In genomic region chr14:41642402-41643195, GRCh38 we compare ENCODE assay signal across 15 cellular contexts. TPM values are rescaled to one million over a fixed set of nuclear protein-coding genes. Genes with fewer than 3 reads are reported as not detected.
"Had no signal": no experiment of that assay in that cellular context is flagged by ENCODE, and none has a peak within 500 bp of the region (broad histone marks: within the 10 kb centered on the region; RNA-seq: fewer than 3 reads in every experiment).

No MANE protein-coding gene starts in this region.

- FAIRE-seq: kidney, urothelium cell line had no signal

- H3K4me2 ChIP-seq: hepatocyte had no signal

- DNase-seq: activated CD4-positive, alpha-beta T cell treated with anti-CD3 and anti-CD28 coated beads, Interleukin-2, amount 10 ng/mL, durations not matched to agents 7 days and 5 days; activated CD8-positive, alpha-beta memory T cell treated with anti-CD3 and anti-CD28 coated beads, Interleukin-2, amount 50 U/mL, for 48 hours; activated gamma-delta T cell; activated T-cell treated with anti-CD3 and anti-CD28 coated beads, Interleukin-2, amount 50 U/mL, for 72 hours; dorsolateral prefrontal cortex; kidney; left ventricle myocardium inferior; natural killer cell; stimulated activated CD4-positive, alpha-beta T cell treated with anti-CD3 and anti-CD28 coated beads, Interleukin-2, amount 100 ng/mL, for 48 hours; tibial artery had no signal

- ATAC-seq: activated naive CD4-positive, alpha-beta T cell treated with anti-CD3 and anti-CD28 coated beads, Interleukin-2, amount 50 U/mL, for 72 hours; activated T-cell treated with anti-CD3 and anti-CD28 coated beads, Interleukin-2, amount 50 U/mL, for 72 hours; natural killer cell; stimulated activated memory B cell treated with anti-CD40 and anti-IgM and Interleukin-4, amounts not matched to agents 10 μg/mL and 1 μg/mL and 100 μg/mL, for 72 hours had no signal

- H3K9me3 ChIP-seq: left ventricle myocardium inferior, neutrophil, tibial artery had no signal

- H3K79me2 ChIP-seq: hepatocyte had no signal

- H3K4me3 ChIP-seq: dorsolateral prefrontal cortex, hepatocyte, left ventricle myocardium inferior, tibial artery had no signal

- H3K27me3 ChIP-seq: dorsolateral prefrontal cortex, hepatocyte, neutrophil, tibial artery had no signal

- H2AFZ ChIP-seq: hepatocyte had no signal

- H3K27ac ChIP-seq: dorsolateral prefrontal cortex, hepatocyte, left ventricle myocardium inferior, neutrophil, tibial artery had no signal

- H3K36me3 ChIP-seq: left ventricle myocardium inferior, neutrophil, tibial artery had no signal

- H3K4me1 ChIP-seq: left ventricle myocardium inferior, tibial artery had no signal

RNA-seq across cellular contexts. Expression of gene LRFN5, which starts 35.9 kb away (rescaled TPM):
- total RNA-seq: activated CD4-positive, alpha-beta T cell treated with anti-CD3 and anti-CD28 coated beads, Interleukin-2, amount 10 ng/mL, durations not matched to agents 7 days and 5 days; activated naive CD4-positive, alpha-beta T cell treated with anti-CD3 and anti-CD28 coated beads, Interleukin-2, amount 50 U/mL, for 72 hours; activated T-cell treated with anti-CD3 and anti-CD28 coated beads, Interleukin-2, amount 50 U/mL, for 72 hours; natural killer cell had no signal
